8 cellular contexts compared by ENCODE assay signal in the genomic region with DNA sequence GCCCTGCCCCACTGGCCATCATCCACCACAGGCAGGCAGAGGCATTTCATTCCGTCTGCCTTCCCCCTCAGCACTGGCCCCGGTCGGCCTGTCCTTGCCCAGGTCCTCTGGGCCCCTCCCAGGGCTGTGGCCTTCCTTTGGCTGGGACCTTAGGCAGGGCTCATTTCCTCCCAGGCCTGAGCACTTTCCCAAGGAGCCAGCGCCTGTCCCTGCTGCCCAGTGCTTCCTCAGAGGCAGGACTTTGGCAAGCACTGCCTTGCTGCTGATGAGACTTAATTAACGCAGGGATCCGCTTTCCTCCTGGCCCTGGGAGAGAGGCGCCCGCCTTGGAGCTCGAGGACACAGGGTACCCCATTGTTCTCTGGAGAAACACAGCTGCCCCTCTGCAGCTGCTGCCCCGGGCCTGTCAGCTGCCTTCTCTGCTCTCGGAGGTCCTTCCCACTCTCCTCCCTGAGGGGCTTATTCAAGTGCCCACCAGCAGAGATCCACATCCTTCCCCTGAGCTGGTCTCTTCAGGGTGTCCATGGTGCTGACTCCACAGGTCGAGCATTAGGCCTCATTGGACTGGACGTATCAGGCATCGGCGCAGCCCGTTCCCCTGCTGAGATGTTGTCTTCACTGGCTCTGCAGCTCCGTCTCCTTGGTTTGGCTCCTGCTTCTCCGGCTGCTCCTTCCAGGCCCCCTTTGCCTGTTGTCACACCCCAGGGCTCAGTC. TPM values are rescaled to one million over a fixed set of nuclear protein-coding genes. Genes with fewer than 3 reads are reported as not detected.
DNase-seq lines count a peak whose midpoint lies in the region; ATAC-seq, FAIRE-seq and TF ChIP-seq lines count a peak whose summit lies in the region.

No MANE protein-coding gene starts in this region.

- H3K36me3 ChIP-seq in HepG2 (replicated peaks in 1 of 2; ENCODE audit: control insufficient read depth in 1 of 2, insufficient read depth in 2 of 2, low read length in 2 of 2), result no peaks in the 10 kb centered on the region

- intact Hi-C loops in HepG2 (cut with micrococcal nuclease; ENCODE audit: unreplicated experiment), result no loop called here

- peak overlapping the region; percentile 71 to 94 for H3K27ac ChIP-seq in coronary artery
- no peak overlapping the region for H3K27ac ChIP-seq in HepG2 (ENCODE audit: extremely low read length, insufficient read depth, low read length)
- H3K27ac ChIP-seq in temporal lobe (ENCODE audit: low read depth, low read length), result peak overlapping the region; percentile 94

- POLR2A ChIA-PET in HepG2 (lab: Yijun Ruan, JAX), result no interaction called here

- no peaks in the 10 kb centered on the region for H3K79me2 ChIP-seq in HepG2 (ENCODE audit: insufficient read depth, low read length)

- in situ Hi-C loops in HepG2 (cut with HindIII; ENCODE audit: extremely low pct_ligation_motif_present, low pct_unique_long_range_greater_than_20kb) (no loop called here), GM13976 (cut with MboI; ENCODE audit: low sequenced_read_pairs, unreplicated experiment) (no loop called here)

- TF ChIP-seq POLR2A in HepG2 (IDR thresholded peaks at IDR 0.05; ENCODE audit: insufficient read depth in 1 of 2, low read depth in 2 of 2, low read length in 2 of 2), result no peak

- no peak overlapping the region for H3K9ac ChIP-seq in HepG2 (ENCODE audit: insufficient read depth, low read depth, low read length)

- H4K20me1 ChIP-seq in HepG2 (ENCODE audit: insufficient read depth, low read length), result no peaks in the 10 kb centered on the region

- no peak for FAIRE-seq in HepG2 (lab: Jason Lieb, UNC)

- WGBS in HepG2 (ENCODE audit: low lambda C conversion rate), result 72% methylated on average over 15 of the region's 18 CpGs

- H2AFZ ChIP-seq in HepG2 (ENCODE audit: low read length), result no peak overlapping the region

- peaks cover 61% of the 10 kb centered on the region for H3K4me1 ChIP-seq in HepG2 (ENCODE audit: insufficient read depth, low read length)

- TF ChIP-seq EP300 in HepG2 (IDR thresholded peaks at IDR 0.05; ENCODE audit: low read depth in 2 of 2, low read length in 2 of 2), result no peak
- no peak for TF ChIP-seq EP300 in HepG2 (CRISPR knock-in tag; IDR thresholded peaks at IDR 0.05; ENCODE audit: borderline replicate concordance)

- no peaks in the 10 kb centered on the region for H3K9me3 ChIP-seq in HepG2 (ENCODE audit: low read length)

- CTCF ChIA-PET in HepG2 (lab: Yijun Ruan, JAX; ENCODE audit: low intra/inter-chr PET ratio, low total read pairs), result interaction anchor here (0.8 to 1.4 kb wide), 2 partner anchors 17 to 47 kb away, joined by 3 read pairs; no protein-coding TSS in a partner anchor

- TF ChIP-seq CTCF in coronary artery (IDR thresholded peaks at IDR 0.05) (no peak), HepG2 (CRISPR knock-in tag; IDR thresholded peaks at IDR 0.05) (no peak), GM13976 (IDR thresholded peaks at IDR 0.05; ENCODE audit: borderline replicate concordance, control extremely low read depth, extremely low read depth, insufficient read depth, missing control alignments) (no peak)

- no peak overlapping the region for H3K4me2 ChIP-seq in HepG2 (ENCODE audit: low read depth, low read length)

- TF ChIP-seq RAD21 in HepG2 (CRISPR knock-in tag; IDR thresholded peaks at IDR 0.05), result no peak

- H3K4me3 ChIP-seq in coronary artery (peak overlapping the region; percentile 10), HepG2 (replicated peaks in 1 of 3; ENCODE audit: insufficient read depth in 1 of 3, low read depth in 2 of 3, low read length in 3 of 3) (no peak overlapping the region)

- DNase-seq in NCI-H128 (lab: John Stamatoyannopoulos, UW; ENCODE audit: unreplicated experiment), result peak; percentile 23
- peak; percentile 82 for DNase-seq in coronary artery (ENCODE audit: low spot score)
- no peak for DNase-seq in HepG2 (ENCODE audit: low spot score)
- no peak for DNase-seq in GM13976 (ENCODE audit: low spot score)
- no peak for DNase-seq in activated T-cell treated with anti-CD3 and anti-CD28 coated beads, Interleukin-2, amount 50 U/mL, for 48 hours
- DNase-seq in stimulated activated CD8-positive, alpha-beta memory T cell treated with anti-CD3 and anti-CD28 coated beads, Interleukin-4, amount 100 ng/mL, for 48 hours, result no peak

- BruUV-seq in HepG2 (replicated peaks; lab: Mats Ljungman, UMichigan), result no TSS peak

- H3K27me3 ChIP-seq in HepG2 (ENCODE audit: control insufficient read depth in 1 of 2, insufficient read depth in 2 of 2, low read length in 2 of 2), result no peaks in the 10 kb centered on the region; a peak in 1 of 5 replicates

- peak; percentile 7; the same call in 1 of the 3 replicates for ATAC-seq in HepG2
- no peak for ATAC-seq in HG02938 (IDR thresholded peaks at IDR 0.05; ENCODE audit: unreplicated experiment)

TF ChIP-seq in HepG2, 621 proteins besides CTCF, POLR2A, EP300 and RAD21:
- TF ChIP-seq MYNN (CRISPR knock-in tag; IDR thresholded peaks at IDR 0.05; ENCODE audit: low read depth) (no peak), MAF1 (CRISPR knock-in tag; IDR thresholded peaks at IDR 0.05; ENCODE audit: borderline replicate concordance) (no peak), ZNF17 (CRISPR knock-in tag; IDR thresholded peaks at IDR 0.05) (no peak), ARNT (IDR thresholded peaks at IDR 0.05) (no peak), SYNCRIP (IDR thresholded peaks at IDR 0.05; ENCODE audit: insufficient read depth, low read depth, low read length) (no peak), ARHGAP35 (CRISPR knock-in tag; IDR thresholded peaks at IDR 0.05; ENCODE audit: borderline replicate concordance) (no peak), RORA (CRISPR knock-in tag; IDR thresholded peaks at IDR 0.05) (no peak)

RNA-seq across cellular contexts. Expression of a gene that starts 42.9 kb away (rescaled TPM):
- total RNA-seq in HepG2 (2016; rRNA removed; fragmentation: Illumina TruSeq; extraction: Trizol), result 0.11 and 0.13 TPM in 2 replicates
- 0.10 TPM in 1 of 2 replicates, not detected in the other for total RNA-seq in HepG2 (2016; cell fraction: cytosol; rRNA removed; fragmentation: Illumina TruSeq; extraction: Trizol; ENCODE audit: low read depth)
- 0.13 and 0.21 TPM in 2 replicates for total RNA-seq in HepG2 (2016; cell fraction: insoluble cytoplasmic fraction; rRNA removed; fragmentation: Illumina TruSeq; extraction: Trizol)
- total RNA-seq in HepG2 (2016; cell fraction: membrane; rRNA removed; fragmentation: Illumina TruSeq; extraction: Trizol), result 0.12 and 0.21 TPM in 2 replicates
- 0.34 and 0.38 TPM in 2 replicates for total RNA-seq in HepG2 (2016; cell fraction: nucleus; rRNA removed; fragmentation: Illumina TruSeq; extraction: Trizol)
- 0.22 and 0.61 TPM in 2 replicates for polyA plus RNA-seq in HepG2 (2011; rRNA removed)
- polyA plus RNA-seq in HepG2 (2011; cell fraction: cytosol; rRNA removed), result 0.23 and 0.62 TPM in 2 replicates
- 0.55 and 0.88 TPM in 2 replicates for polyA plus RNA-seq in HepG2 (2011; cell fraction: nucleus; rRNA removed)
- 0.13 TPM in 1 of 2 replicates, not detected in the other for polyA plus RNA-seq in HepG2 (2012)
- polyA plus RNA-seq in HepG2 (2016; cell fraction: cytosol; fragmentation: Illumina TruSeq; extraction: Trizol; ENCODE audit: low read depth), result not detected in 2 replicates
- polyA plus RNA-seq in HepG2 (2016; cell fraction: insoluble cytoplasmic fraction; fragmentation: Illumina TruSeq; extraction: Trizol; ENCODE audit: low read depth), result 0.11 and 0.14 TPM in 2 replicates
- polyA plus RNA-seq in HepG2 (2016; cell fraction: membrane; fragmentation: Illumina TruSeq; extraction: Trizol; ENCODE audit: low read depth), result 0.13 TPM in 1 of 2 replicates, not detected in the other
- polyA plus RNA-seq in HepG2 (2016; cell fraction: nucleus; fragmentation: Illumina TruSeq; extraction: Trizol; ENCODE audit: insufficient read depth, low read depth), result 0.15 and 0.25 TPM in 2 replicates
- 1.6 and 10.7 TPM in 2 replicates for polyA minus RNA-seq in HepG2 (2011; rRNA and poly(A)+ RNA removed; ENCODE audit: low replicate concordance)
- polyA minus RNA-seq in HepG2 (2011; cell fraction: cytosol; rRNA and poly(A)+ RNA removed), result 0.44 TPM in 1 of 2 replicates, not detected in the other
- polyA minus RNA-seq in HepG2 (2011; cell fraction: nucleus; rRNA and poly(A)+ RNA removed), result 0.62 and 1.4 TPM in 2 replicates
- total RNA-seq in temporal lobe, result 1.7 TPM

Comparison
In these comparisons a context has a peak if more than half of its experiments do, and no peak if none do; other contexts are left out.
1. DNase-seq: peak in NCI-H128 (single experiment) and coronary artery (single experiment); none in HepG2 (single experiment), GM13976 (single experiment), activated T-cell treated with anti-CD3 and anti-CD28 coated beads, Interleukin-2, amount 50 U/mL, for 48 hours (0 of 2) and stimulated activated CD8-positive, alpha-beta memory T cell treated with anti-CD3 and anti-CD28 coated beads, Interleukin-4, amount 100 ng/mL, for 48 hours (single experiment).